8 cellular contexts compared by ENCODE assay signal in the genomic region with DNA sequence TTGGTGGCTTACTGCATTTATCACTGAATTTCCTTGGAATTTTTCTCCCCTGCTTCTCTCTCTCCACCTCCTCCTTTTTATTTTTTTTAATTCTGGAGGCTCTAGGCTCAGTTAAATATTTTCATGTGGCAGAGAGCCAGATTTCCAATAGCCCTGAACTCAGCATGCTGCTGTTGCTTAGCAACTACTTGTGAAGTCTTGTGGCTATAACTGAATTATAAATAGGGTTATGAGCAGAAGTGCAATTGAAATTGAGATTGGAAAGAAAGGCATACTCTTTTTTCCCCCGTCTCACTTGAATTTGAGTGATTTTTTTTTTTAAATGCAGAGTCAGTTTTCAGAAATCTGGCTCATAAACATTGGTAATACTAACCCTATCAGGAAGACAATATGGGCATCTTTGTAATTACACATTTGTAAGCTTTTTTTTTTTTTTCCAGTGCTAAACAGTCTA. TPM values are rescaled to one million over a fixed set of nuclear protein-coding genes. Genes with fewer than 3 reads are reported as not detected.
A peak's percentile ranks its signal among the peaks of the same experiment; 100 is the strongest.
DNase-seq lines count a peak whose midpoint lies in the region; ATAC-seq and TF ChIP-seq lines count a peak whose summit lies in the region.

No MANE protein-coding gene starts in this region.

- 0 to 5% methylated on average over 1 of the region's 1 CpG for WGBS in esophagus squamous epithelium, 2 donors

- peak overlapping the region in 2 of 4 donors; percentile 7 to 36 for H3K27ac ChIP-seq in esophagus squamous epithelium

- H3K27ac Mint-ChIP-seq in activated naive CD8-positive, alpha-beta T cell treated with anti-CD3 and anti-CD28 coated beads, Interleukin-2, amount 10 ng/mL, durations not matched to agents 7 days and 5 days = peak overlapping the region; percentile 57

- peaks cover 7 to 55% (median 10%) of the 10 kb centered on the region in 3 donors for H3K4me1 ChIP-seq in esophagus squamous epithelium

- H3K4me3 ChIP-seq in HFF-Myc (replicated peaks; ENCODE audit: low read depth, low read length) (no peak overlapping the region), skeletal muscle cell (ENCODE audit: low read depth, low read length) (no peak overlapping the region), esophagus squamous epithelium (no peak overlapping the region)

- POLR2A ChIA-PET in activated naive CD8-positive, alpha-beta T cell treated with anti-CD3 and anti-CD28 coated beads, Interleukin-2, amount 10 ng/mL, durations not matched to agents 7 days and 5 days (lab: Charles Lee) = no interaction called here

- H3K9me3 Mint-ChIP-seq in activated naive CD8-positive, alpha-beta T cell treated with anti-CD3 and anti-CD28 coated beads, Interleukin-2, amount 10 ng/mL, durations not matched to agents 7 days and 5 days = no peaks in the 10 kb centered on the region

- H3K36me3 ChIP-seq in esophagus squamous epithelium = peaks cover 0 to 4% (median 0%) of the 10 kb centered on the region in 3 donors

- intact Hi-C loops in left ventricle myocardium superior (cut with micrococcal nuclease) (no loop called here), esophagus squamous epithelium (cut with DNase I) (no loop called here)

- H3K36me3 Mint-ChIP-seq in activated naive CD8-positive, alpha-beta T cell treated with anti-CD3 and anti-CD28 coated beads, Interleukin-2, amount 10 ng/mL, durations not matched to agents 7 days and 5 days = peaks cover 32% of the 10 kb centered on the region

- H3K4me3 Mint-ChIP-seq in activated naive CD8-positive, alpha-beta T cell treated with anti-CD3 and anti-CD28 coated beads, Interleukin-2, amount 10 ng/mL, durations not matched to agents 7 days and 5 days = peak overlapping the region; percentile 40

- H3K4me1 Mint-ChIP-seq in activated naive CD8-positive, alpha-beta T cell treated with anti-CD3 and anti-CD28 coated beads, Interleukin-2, amount 10 ng/mL, durations not matched to agents 7 days and 5 days = peaks cover 56% of the 10 kb centered on the region

- DNase-seq in ELR (ENCODE audit: low read depth) (peak; percentile 61), HFF-Myc (ENCODE audit: extremely low read depth, low read depth) (peak; percentile 60), NCI-H2081 treated with DMSO at 0.1 percent for 48 hours (lab: John Stamatoyannopoulos, UW) (peak; percentile 92), left ventricle myocardium superior (no peak), skeletal muscle cell (ENCODE audit: low read depth) (peak; percentile 45), esophagus squamous epithelium (lab: John Stamatoyannopoulos, UW) (no peak)
- no peak for DNase-seq in activated naive CD8-positive, alpha-beta T cell treated with anti-CD3 and anti-CD28 coated beads, Interleukin-2, amount 10 ng/mL, durations not matched to agents 7 days and 5 days

- H3K27me3 ChIP-seq in esophagus squamous epithelium = no peaks in the 10 kb centered on the region

- TF ChIP-seq CTCF in HFF-Myc (IDR thresholded peaks at IDR 0.05; ENCODE audit: low read depth, low read length, missing control alignments) (no peak), esophagus squamous epithelium (IDR thresholded peaks at IDR 0.05) (no peak)

- peaks cover 0 to 9% (median 0%) of the 10 kb centered on the region in 3 donors for H3K9me3 ChIP-seq in esophagus squamous epithelium

- TF ChIP-seq POLR2A in esophagus squamous epithelium (IDR thresholded peaks at IDR 0.05) = no peak

- no peaks in the 10 kb centered on the region for H3K27me3 Mint-ChIP-seq in activated naive CD8-positive, alpha-beta T cell treated with anti-CD3 and anti-CD28 coated beads, Interleukin-2, amount 10 ng/mL, durations not matched to agents 7 days and 5 days

- peak; percentile 35 for ATAC-seq in activated naive CD8-positive, alpha-beta T cell treated with anti-CD3 and anti-CD28 coated beads, Interleukin-2, amount 10 ng/mL, durations not matched to agents 7 days and 5 days (ENCODE audit: low read depth)
- ATAC-seq in left ventricle myocardium superior (peak; percentile 91), GM18909 (IDR thresholded peaks at IDR 0.05; ENCODE audit: poor library complexity, unreplicated experiment) (no peak)

RNA-seq across cellular contexts. Expression of gene ATF7IP, which starts 38.3 kb away (rescaled TPM):
- total RNA-seq in activated naive CD8-positive, alpha-beta T cell treated with anti-CD3 and anti-CD28 coated beads, Interleukin-2, amount 10 ng/mL, durations not matched to agents 7 days and 5 days = 100 to 1,000 TPM; 149 to 172 TPM
- total RNA-seq in left ventricle myocardium superior (58.5 TPM), esophagus squamous epithelium (10 to 100 TPM; 29.2 to 38.7 (median 34.8) TPM)

Comparison
In these comparisons a context has a peak if more than half of its experiments do, and no peak if none do; other contexts are left out.
1. DNase-seq: peak in ELR (single experiment), HFF-Myc (single experiment), NCI-H2081 treated with DMSO at 0.1 percent for 48 hours (single experiment) and skeletal muscle cell (single experiment); none in activated naive CD8-positive, alpha-beta T cell treated with anti-CD3 and anti-CD28 coated beads, Interleukin-2, amount 10 ng/mL, durations not matched to agents 7 days and 5 days (single experiment), left ventricle myocardium superior (single experiment) and esophagus squamous epithelium (single experiment).